8 cellular contexts compared by ENCODE assay signal in genomic region chr6:41027799-41028617, GRCh38. TPM values are rescaled to one million over a fixed set of nuclear protein-coding genes. Genes with fewer than 3 reads are reported as not detected.
A peak's percentile ranks its signal among the peaks of the same experiment; 100 is the strongest.
DNase-seq lines count a peak whose midpoint lies in the region; ATAC-seq lines count a peak whose summit lies in the region.

No MANE protein-coding gene starts in this region.

- no peaks in the 10 kb centered on the region for H3K9me3 Mint-ChIP-seq in activated CD4-positive, alpha-beta memory T cell treated with anti-CD3 and anti-CD28 coated beads, Interleukin-2, amount 10 ng/mL, durations not matched to agents 7 days and 5 days

- peak; percentile 88 for ATAC-seq in GM18861 (IDR thresholded peaks at IDR 0.05; ENCODE audit: unreplicated experiment)
- peak; percentile 88 for ATAC-seq in HG03064 (IDR thresholded peaks at IDR 0.05; ENCODE audit: low read depth, unreplicated experiment)

- H4K5ac ChIP-seq in mesendoderm (ENCODE audit: low read length) = no peak overlapping the region

- peak overlapping the region; percentile 77 for H3K4me3 Mint-ChIP-seq in activated CD4-positive, alpha-beta memory T cell treated with anti-CD3 and anti-CD28 coated beads, Interleukin-2, amount 10 ng/mL, durations not matched to agents 7 days and 5 days

- H3K9me3 ChIP-seq in effector memory CD4-positive, alpha-beta T cell (ENCODE audit: control insufficient read depth, low read length) = no peaks in the 10 kb centered on the region

- H3K18ac ChIP-seq in mesendoderm (ENCODE audit: low read length) = peak overlapping the region; percentile 1

- no peaks in the 10 kb centered on the region for H3K27me3 ChIP-seq in effector memory CD4-positive, alpha-beta T cell (replicated peaks; ENCODE audit: control insufficient read depth, insufficient read depth, low read length, poor library complexity, severe bottlenecking)
- H3K27me3 ChIP-seq in mesendoderm (ENCODE audit: insufficient read depth, low read length, poor library complexity) = no peaks in the 10 kb centered on the region

- H3K27ac ChIP-seq in effector memory CD4-positive, alpha-beta T cell (ENCODE audit: insufficient read depth, low read length, poor library complexity, severe bottlenecking) = no peak overlapping the region
- H3K27ac ChIP-seq in mesendoderm (ENCODE audit: low read depth, low read length) = no peak overlapping the region

- no CpG with 5 or more reads among the region's 49 CpGs for WGBS in mesendoderm (ENCODE audit: extremely low coverage, insufficient coverage, low lambda C conversion rate)

- no peak overlapping the region for H2BK120ac ChIP-seq in mesendoderm (ENCODE audit: low read depth, low read length)

- H4K8ac ChIP-seq in mesendoderm (ENCODE audit: low read depth, low read length) = no peak overlapping the region

- H2AK5ac ChIP-seq in mesendoderm (ENCODE audit: low read length) = no peak overlapping the region

- H3K27ac Mint-ChIP-seq in activated CD4-positive, alpha-beta memory T cell treated with anti-CD3 and anti-CD28 coated beads, Interleukin-2, amount 10 ng/mL, durations not matched to agents 7 days and 5 days = peak overlapping the region; percentile 77

- H3K4me2 ChIP-seq in mesendoderm (ENCODE audit: low read length) = peak overlapping the region; percentile 90

- peak overlapping the region; percentile 83 for H3K4ac ChIP-seq in mesendoderm (ENCODE audit: low read depth, low read length)

- H3K36me3 Mint-ChIP-seq in activated CD4-positive, alpha-beta memory T cell treated with anti-CD3 and anti-CD28 coated beads, Interleukin-2, amount 10 ng/mL, durations not matched to agents 7 days and 5 days (ENCODE audit: low read depth) = no peaks in the 10 kb centered on the region

- no peak overlapping the region for H2BK15ac ChIP-seq in mesendoderm (replicated peaks; ENCODE audit: low read depth)

- H3K4me3 ChIP-seq in effector memory CD4-positive, alpha-beta T cell (ENCODE audit: insufficient read depth, low read depth, low read length, poor library complexity, severe bottlenecking) = peak overlapping the region; percentile 68
- peak overlapping the region; percentile 58 for H3K4me3 ChIP-seq in mesendoderm (ENCODE audit: low read length)

- CTCF ChIA-PET in activated CD4-positive, alpha-beta memory T cell treated with anti-CD3 and anti-CD28 coated beads, Interleukin-2, amount 10 ng/mL, durations not matched to agents 7 days and 5 days (lab: Charles Lee) = interaction anchor here (0.6 to 6.0 kb wide), 30 partner anchors 9 to 1162 kb away, joined by 3 to 68 read pairs (median 6); partner anchors contain the start of genes APOBEC2, LRFN2, NFYA and OARD1

- POLR2A ChIA-PET in activated CD4-positive, alpha-beta memory T cell treated with anti-CD3 and anti-CD28 coated beads, Interleukin-2, amount 10 ng/mL, durations not matched to agents 7 days and 5 days (lab: Charles Lee) = interaction anchor here (0.6 to 4.3 kb wide), 16 partner anchors 9 to 172 kb away, joined by 3 to 51 read pairs (median 5); partner anchors contain the start of genes APOBEC2, NFYA, OARD1 and TREML2

- peak overlapping the region; percentile 74 for H3K9ac ChIP-seq in mesendoderm (ENCODE audit: low read length)

- H3K36me3 ChIP-seq in effector memory CD4-positive, alpha-beta T cell (ENCODE audit: control insufficient read depth, insufficient read depth, low read length) = no peaks in the 10 kb centered on the region
- H3K36me3 ChIP-seq in mesendoderm (ENCODE audit: control insufficient read depth, insufficient read depth, low read length) = no peaks in the 10 kb centered on the region

- H3K79me1 ChIP-seq in mesendoderm (ENCODE audit: low read length) = no peaks in the 10 kb centered on the region

- DNase-seq in AG08395 (ENCODE audit: low spot score) = peak; percentile 90
- peak; percentile 72 for DNase-seq in NCI-H69 (lab: John Stamatoyannopoulos, UW)
- DNase-seq in activated CD4-positive, alpha-beta memory T cell treated with anti-CD3 and anti-CD28 coated beads, Interleukin-2, amount 10 ng/mL, durations not matched to agents 7 days and 5 days = peak; percentile 84
- peak; percentile 38 to 59 (median 41) for DNase-seq in effector memory CD4-positive, alpha-beta T cell
- DNase-seq in mesendoderm = peak; percentile 94
- peak; percentile 46 for DNase-seq in stimulated activated CD8-positive, alpha-beta memory T cell treated with anti-CD3 and anti-CD28 coated beads, Interleukin-12 subunit alpha, Interleukin-12 subunit beta, amount 100 ng/mL, for 1 hour (ENCODE audit: low read depth)

- peaks cover 18% of the 10 kb centered on the region for H3K4me1 ChIP-seq in effector memory CD4-positive, alpha-beta T cell (ENCODE audit: control insufficient read depth, insufficient read depth, low read length, poor library complexity, severe bottlenecking)
- peaks cover 8% of the 10 kb centered on the region for H3K4me1 ChIP-seq in mesendoderm (ENCODE audit: control insufficient read depth, low read depth, low read length)

- H3K79me2 ChIP-seq in mesendoderm (ENCODE audit: control insufficient read depth, insufficient read depth, low read length) = no peaks in the 10 kb centered on the region

- no peaks in the 10 kb centered on the region for H3K27me3 Mint-ChIP-seq in activated CD4-positive, alpha-beta memory T cell treated with anti-CD3 and anti-CD28 coated beads, Interleukin-2, amount 10 ng/mL, durations not matched to agents 7 days and 5 days

- H2BK5ac ChIP-seq in mesendoderm (ENCODE audit: low read length) = peak overlapping the region; percentile 10

- peak overlapping the region; percentile 32 for H3K23ac ChIP-seq in mesendoderm (ENCODE audit: low read length)

- H3K56ac ChIP-seq in mesendoderm (ENCODE audit: low read length) = peak overlapping the region; percentile 96

- H3K4me1 Mint-ChIP-seq in activated CD4-positive, alpha-beta memory T cell treated with anti-CD3 and anti-CD28 coated beads, Interleukin-2, amount 10 ng/mL, durations not matched to agents 7 days and 5 days = peaks cover 24% of the 10 kb centered on the region

RNA-seq across cellular contexts. Expression of gene UNC5CL, which starts 11.0 kb away (rescaled TPM):
- 1 to 10 TPM; 1.6 to 2.3 TPM for total RNA-seq in activated CD4-positive, alpha-beta memory T cell treated with anti-CD3 and anti-CD28 coated beads, Interleukin-2, amount 10 ng/mL, durations not matched to agents 7 days and 5 days
- polyA plus RNA-seq in mesendoderm (2013, experiment 1 of 2) = 0.53 TPM
- polyA plus RNA-seq in mesendoderm (2013, experiment 2 of 2) = 0.42 TPM

RNA-seq across cellular contexts. Expression of gene TSPO2, which starts 14.3 kb away (rescaled TPM):
- not detected for total RNA-seq in activated CD4-positive, alpha-beta memory T cell treated with anti-CD3 and anti-CD28 coated beads, Interleukin-2, amount 10 ng/mL, durations not matched to agents 7 days and 5 days
- not detected for polyA plus RNA-seq in mesendoderm (2013, experiment 1 of 2)
- polyA plus RNA-seq in mesendoderm (2013, experiment 2 of 2) = not detected

RNA-seq across cellular contexts. Expression of gene APOBEC2, which starts 25.0 kb away (rescaled TPM):
- total RNA-seq in activated CD4-positive, alpha-beta memory T cell treated with anti-CD3 and anti-CD28 coated beads, Interleukin-2, amount 10 ng/mL, durations not matched to agents 7 days and 5 days = not detected
- not detected for polyA plus RNA-seq in mesendoderm (2013, experiment 1 of 2)
- polyA plus RNA-seq in mesendoderm (2013, experiment 2 of 2) = not detected

RNA-seq across cellular contexts. Expression of gene OARD1, which starts 44.1 kb away (rescaled TPM):
- 10 to 100 TPM; 34.3 to 37.2 TPM for total RNA-seq in activated CD4-positive, alpha-beta memory T cell treated with anti-CD3 and anti-CD28 coated beads, Interleukin-2, amount 10 ng/mL, durations not matched to agents 7 days and 5 days
- polyA plus RNA-seq in mesendoderm (2013, experiment 1 of 2) = 33.0 TPM
- polyA plus RNA-seq in mesendoderm (2013, experiment 2 of 2) = 33.7 TPM

RNA-seq across cellular contexts. Expression of gene NFYA, which starts 44.8 kb away (rescaled TPM):
- 10 to 100 TPM; 26.2 to 29.8 TPM for total RNA-seq in activated CD4-positive, alpha-beta memory T cell treated with anti-CD3 and anti-CD28 coated beads, Interleukin-2, amount 10 ng/mL, durations not matched to agents 7 days and 5 days
- 17.2 TPM for polyA plus RNA-seq in mesendoderm (2013, experiment 1 of 2)
- 17.8 TPM for polyA plus RNA-seq in mesendoderm (2013, experiment 2 of 2)

Comparison
In these comparisons a context has a peak if more than half of its experiments do, and no peak if none do; other contexts are left out.
1. DNase-seq: peak in every context shown above with its lines; median percentile 94 in mesendoderm; 90 in AG08395; 84 in activated CD4-positive, alpha-beta memory T cell treated with anti-CD3 and anti-CD28 coated beads, Interleukin-2, amount 10 ng/mL, durations not matched to agents 7 days and 5 days; 72 in NCI-H69; 46 in stimulated activated CD8-positive, alpha-beta memory T cell treated with anti-CD3 and anti-CD28 coated beads, Interleukin-12 subunit alpha, Interleukin-12 subunit beta, amount 100 ng/mL, for 1 hour; 41 in effector memory CD4-positive, alpha-beta T cell.